ENCODE assay signal across 22 cellular contexts in genomic region chr15:96462768-96463167, GRCh38.
DNase-seq lines count a peak whose midpoint lies in the region; ATAC-seq and TF ChIP-seq lines count a peak whose summit lies in the region.
"Had no signal": no experiment of that assay in that cellular context is flagged by ENCODE, and none has a peak within 500 bp of the region (broad histone marks: within the 10 kb centered on the region; RNA-seq: fewer than 3 reads in every experiment).

No MANE protein-coding gene starts in this region.

- no peak overlapping the region for H3K4me2 ChIP-seq in SK-N-SH

- H3K27ac ChIP-seq in SK-N-SH (ENCODE audit: low read depth in 2 of 2, low read length in 1 of 2): no peak overlapping the region
- no peak overlapping the region for H3K27ac ChIP-seq in RWPE2 (ENCODE audit: poor library complexity, severe bottlenecking)
- no peak overlapping the region for H3K27ac ChIP-seq in uterus
- no peak overlapping the region for H3K27ac ChIP-seq in Peyer's patch
- H3K27ac ChIP-seq: 22Rv1, body of pancreas, foreskin keratinocyte, left lung, SJSA1, spleen, transverse colon had no signal

- H3K36me3 ChIP-seq in SK-N-SH (replicated peaks in 1 of 2; ENCODE audit: control insufficient read depth in 1 of 2, insufficient read depth in 2 of 2, low read length in 1 of 2) (no peaks in the 10 kb centered on the region), RWPE2 (ENCODE audit: low read depth) (no peaks in the 10 kb centered on the region), uterus (no peaks in the 10 kb centered on the region), Peyer's patch (no peaks in the 10 kb centered on the region)
- H3K36me3 ChIP-seq: left lung, SJSA1, spleen, transverse colon had no signal

- intact Hi-C loops in uterus (cut with DNase I; ENCODE audit: low total_unique reads): no loop called here

- 10% methylated on average over 7 of the region's 7 CpGs for WGBS in SK-N-SH (ENCODE audit: low lambda C conversion rate)

- no peak overlapping the region for H3K4me3 ChIP-seq in SK-N-SH (ENCODE audit: low read depth in 2 of 2, low read length in 1 of 2)
- no peak overlapping the region for H3K4me3 ChIP-seq in RWPE2 (ENCODE audit: severe bottlenecking)
- H3K4me3 ChIP-seq in uterus: no peak overlapping the region
- H3K4me3 ChIP-seq in Peyer's patch: no peak overlapping the region
- H3K4me3 ChIP-seq: body of pancreas, left lung, SJSA1, spleen, transverse colon had no signal

- H2AFZ ChIP-seq in SK-N-SH (ENCODE audit: low read depth): no peak overlapping the region

- H3K9ac ChIP-seq in SK-N-SH: no peak overlapping the region

- H3F3A ChIP-seq in SK-N-SH (replicated peaks; ENCODE audit: insufficient read depth): no peaks in the 10 kb centered on the region

- H3K27me3 ChIP-seq in SK-N-SH (ENCODE audit: insufficient read depth): no peaks in the 10 kb centered on the region
- peaks cover 87% of the 10 kb centered on the region for H3K27me3 ChIP-seq in RWPE2 (ENCODE audit: insufficient read depth, poor library complexity, severe bottlenecking)
- no peaks in the 10 kb centered on the region for H3K27me3 ChIP-seq in uterus
- H3K27me3 ChIP-seq in Peyer's patch: no peaks in the 10 kb centered on the region
- H3K27me3 ChIP-seq: body of pancreas, foreskin keratinocyte, left lung, spleen had no signal

- TF ChIP-seq POLR2A in uterus (IDR thresholded peaks at IDR 0.05) (no peak), Peyer's patch (IDR thresholded peaks at IDR 0.05) (no peak)

- no peak for TF ChIP-seq EP300 in SK-N-SH (IDR thresholded peaks at IDR 0.05; ENCODE audit: borderline replicate concordance in 1 of 2, low read depth in 1 of 2, low read length in 1 of 2)

- CTCF ChIA-PET in SK-N-SH (lab: Yijun Ruan, JAX): interaction anchor here (1.6 kb wide), 1 partner anchor 38 kb away, joined by 3 read pairs; no protein-coding TSS in a partner anchor

- TF ChIP-seq CTCF in SK-N-SH (IDR thresholded peaks at IDR 0.05): 0 out of 2 replicates have a peak, but pooled peaks have one; percentile 12
- TF ChIP-seq CTCF in RWPE2 (IDR thresholded peaks at IDR 0.05; ENCODE audit: poor library complexity, severe bottlenecking): peak; percentile 33
- peak in 3 of 4 experiments; percentile 5 to 38 (median 9) for TF ChIP-seq CTCF in uterus (IDR thresholded peaks at IDR 0.05)
- TF ChIP-seq CTCF in Peyer's patch (IDR thresholded peaks at IDR 0.05): no peak

- POLR2A ChIA-PET in SK-N-SH (lab: Yijun Ruan, JAX): no interaction called here

- H3K4me1 ChIP-seq in SK-N-SH (ENCODE audit: control insufficient read depth in 1 of 2, insufficient read depth in 2 of 2, low read depth in 1 of 2, low read length in 1 of 2) (no peaks in the 10 kb centered on the region), RWPE2 (ENCODE audit: insufficient read depth, poor library complexity, severe bottlenecking) (no peaks in the 10 kb centered on the region), uterus (no peaks in the 10 kb centered on the region), Peyer's patch (no peaks in the 10 kb centered on the region)
- H3K4me1 ChIP-seq: body of pancreas, foreskin keratinocyte, left lung, SJSA1, spleen, transverse colon had no signal

- no peaks in the 10 kb centered on the region for H3K9me3 ChIP-seq in SK-N-SH
- H3K9me3 ChIP-seq in RWPE2 (ENCODE audit: severe bottlenecking): no peaks in the 10 kb centered on the region
- H3K9me3 ChIP-seq in uterus: no peaks in the 10 kb centered on the region
- H3K9me3 ChIP-seq in Peyer's patch: no peaks in the 10 kb centered on the region
- H3K9me3 ChIP-seq: body of pancreas, left lung, SJSA1, spleen, transverse colon had no signal

- no peaks in the 10 kb centered on the region for H4K20me1 ChIP-seq in SK-N-SH (ENCODE audit: insufficient read depth)

- no peaks in the 10 kb centered on the region for H3K79me2 ChIP-seq in SK-N-SH (ENCODE audit: insufficient read depth)

- TF ChIP-seq RAD21 in SK-N-SH (IDR thresholded peaks at IDR 0.05; ENCODE audit: low read length): no peak

- ATAC-seq in SK-N-SH treated with all-trans-retinoic acid at 6 μM for 48 hours (no peak), RWPE2 (ENCODE audit: low read depth) (no peak), HG03025 (IDR thresholded peaks at IDR 0.05; ENCODE audit: low FRiP score, unreplicated experiment) (no peak), HG02840 (IDR thresholded peaks at IDR 0.05; ENCODE audit: low FRiP score, unreplicated experiment) (no peak)
- ATAC-seq: body of pancreas; foreskin keratinocyte; left lung; stimulated activated naive B cell treated with anti-CD40 and anti-IgM and Interleukin-4, amounts not matched to agents 10 μg/mL and 1 μg/mL and 100 μg/mL, for 72 hours had no signal

- H3K9me2 ChIP-seq in SK-N-SH: no peaks in the 10 kb centered on the region

- DNase-seq in SK-N-SH: no peak
- DNase-seq in RWPE2 (ENCODE audit: low spot score): no peak
- peak; percentile 14 for DNase-seq in fibroblast of peridontal ligament (ENCODE audit: extremely low read depth)
- no peak for DNase-seq in uterus
- DNase-seq in Peyer's patch: no peak
- DNase-seq: activated CD4-positive, alpha-beta T cell treated with anti-CD3 and anti-CD28 coated beads for 4 hours; activated naive CD4-positive, alpha-beta T cell treated with anti-CD3 and anti-CD28 coated beads, Interleukin-2, amount 50 U/mL, for 16 hours; activated T-cell treated with anti-CD3 and anti-CD28 coated beads for 4 hours; body of pancreas; CD8-positive, alpha-beta memory T cell; GOT3; left lung; NCI-H1694; spleen; stimulated activated naive B cell treated with anti-CD40 and anti-IgM and Interleukin-4, amounts not matched to agents 10 μg/mL and 1 μg/mL and 100 μg/mL, for 72 hours; transverse colon had no signal

TF ChIP-seq in SK-N-SH, 30 proteins besides CTCF, POLR2A, EP300 and RAD21 (continues in another document):
- TF ChIP-seq YY1 (IDR thresholded peaks at IDR 0.05; ENCODE audit: low read depth): no peak
- no peak for TF ChIP-seq PBX3 (IDR thresholded peaks at IDR 0.05)
- no peak for TF ChIP-seq TEAD4 (IDR thresholded peaks at IDR 0.05; ENCODE audit: borderline replicate concordance, insufficient read depth)
- no peak for TF ChIP-seq USF1 (IDR thresholded peaks at IDR 0.05; ENCODE audit: borderline replicate concordance, low read depth)
- TF ChIP-seq IRF3 (IDR thresholded peaks at IDR 0.05; ENCODE audit: low read depth, low read length): no peak
- TF ChIP-seq TCF12 (IDR thresholded peaks at IDR 0.05): no peak

TF ChIP-seq in SK-N-SH treated with all-trans-retinoic acid at 6 μM for 48 hours, 23 proteins besides CTCF, POLR2A, EP300 and RAD21:
- no peak for TF ChIP-seq TCF4 (CRISPR knock-in tag; IDR thresholded peaks at IDR 0.05; ENCODE audit: borderline replicate concordance)
- TF ChIP-seq OSR1 (CRISPR knock-in tag; IDR thresholded peaks at IDR 0.05): no peak
- TF ChIP-seq PATZ1 (CRISPR knock-in tag; IDR thresholded peaks at IDR 0.05; ENCODE audit: borderline replicate concordance): no peak
- TF ChIP-seq ZNF565 (CRISPR knock-in tag; conservative IDR thresholded peaks at IDR 0.05; ENCODE audit: low read depth): no peak
- no peak for TF ChIP-seq ZNF70 (CRISPR knock-in tag; IDR thresholded peaks at IDR 0.05)
- no peak for TF ChIP-seq POU6F1 (CRISPR knock-in tag; IDR thresholded peaks at IDR 0.05; ENCODE audit: borderline replicate concordance, low read depth)
- no peak for TF ChIP-seq TOX (CRISPR knock-in tag; IDR thresholded peaks at IDR 0.05; ENCODE audit: borderline replicate concordance)
- TF ChIP-seq ESRRG (CRISPR knock-in tag; IDR thresholded peaks at IDR 0.05): no peak
- TF ChIP-seq ZNF8 (CRISPR knock-in tag; IDR thresholded peaks at IDR 0.05): no peak
- no peak for TF ChIP-seq SNAI2 (CRISPR knock-in tag; IDR thresholded peaks at IDR 0.05)
- TF ChIP-seq CREB5 (CRISPR knock-in tag; IDR thresholded peaks at IDR 0.05; ENCODE audit: low read depth): no peak
- TF ChIP-seq ZFP3 (CRISPR knock-in tag; IDR thresholded peaks at IDR 0.05): no peak

Comparison
In these comparisons a context has a peak if more than half of its experiments do, and no peak if none do; other contexts are left out.
1. CTCF ChIP-seq: peak in SK-N-SH (single experiment), RWPE2 (single experiment) and uterus (3 of 4); none in Peyer's patch (0 of 6).